In genomic region chr2:231685349-231686191, GRCh38 we compare ENCODE assay signal across 1 cellular context.
TF ChIP-seq lines count a peak whose summit lies in the region.

No MANE protein-coding gene starts in this region.

TF ChIP-seq in GM23338, 12 proteins besides CTCF, POLR2A, EP300 and RAD21 (continued from another document):
- TF ChIP-seq ZNF462 (CRISPR knock-in tag; IDR thresholded peaks at IDR 0.05) (no peak), CREB1 (CRISPR knock-in tag; IDR thresholded peaks at IDR 0.05; ENCODE audit: low read depth) (no peak), NANOG (IDR thresholded peaks at IDR 0.05; ENCODE audit: borderline replicate concordance) (no peak), ETS1 (IDR thresholded peaks at IDR 0.05) (no peak), ZNF331 (CRISPR knock-in tag; IDR thresholded peaks at IDR 0.05; ENCODE audit: low read depth) (no peak), POLR2AphosphoS5 (IDR thresholded peaks at IDR 0.05; ENCODE audit: low read depth) (no peak), ZNF114 (CRISPR knock-in tag; IDR thresholded peaks at IDR 0.05) (no peak), STAT1 (IDR thresholded peaks at IDR 0.05; ENCODE audit: unreplicated experiment) (no peak)
